In genomic region chr2:223048519-223048918, GRCh38 we compare ENCODE assay signal across 1 cellular context.
TF ChIP-seq lines count a peak whose summit lies in the region.

No MANE protein-coding gene starts in this region.

TF ChIP-seq in GM12878, 131 proteins besides CTCF, POLR2A, EP300 and RAD21 (continued from another document):
- no peak for TF ChIP-seq ZBTB40 (IDR thresholded peaks at IDR 0.05; ENCODE audit: borderline replicate concordance)
